In genomic region chrX:134460861-134461218, GRCh38 we compare ENCODE assay signal across 8 cellular contexts. TPM values are rescaled to one million over a fixed set of nuclear protein-coding genes. Genes with fewer than 3 reads are reported as not detected.
DNase-seq lines count a peak whose midpoint lies in the region; ATAC-seq and TF ChIP-seq lines count a peak whose summit lies in the region.

No MANE protein-coding gene starts in this region.

- TF ChIP-seq CTCF in WERI-Rb-1 (IDR thresholded peaks at IDR 0.05; ENCODE audit: low read depth, low read length), result no peak
- TF ChIP-seq CTCF in right atrium auricular region (IDR thresholded peaks at IDR 0.05), result no peak
- no peak for TF ChIP-seq CTCF in smooth muscle cell (IDR thresholded peaks at IDR 0.05; ENCODE audit: borderline replicate concordance, insufficient read depth, poor library complexity, severe bottlenecking)

- H3K27ac ChIP-seq in WERI-Rb-1 (peak overlapping the region; percentile 86), right atrium auricular region (no peak overlapping the region), smooth muscle cell (ENCODE audit: low read depth) (no peak overlapping the region)

- peak; percentile 18 for ATAC-seq in HG02623 (IDR thresholded peaks at IDR 0.05; ENCODE audit: unreplicated experiment)

- H3F3A ChIP-seq in smooth muscle cell (ENCODE audit: low read depth), result no peaks in the 10 kb centered on the region

- peak; percentile 25 for DNase-seq in EL
- no peak for DNase-seq in WERI-Rb-1
- no peak for DNase-seq in right atrium auricular region (ENCODE audit: low spot score)
- DNase-seq in smooth muscle cell (lab: John Stamatoyannopoulos, UW; ENCODE audit: unreplicated experiment), result no peak
- DNase-seq in NCI-H1436 treated with DMSO at 0.1 percent for 48 hours (lab: John Stamatoyannopoulos, UW), result no peak
- no peak for DNase-seq in activated effector memory CD4-positive, alpha-beta T cell treated with anti-CD3 and anti-CD28 coated beads, Interleukin-2, amount 50 U/mL, for 16 hours
- DNase-seq in NCI-H345 (lab: John Stamatoyannopoulos, UW), result no peak

- H3K27me3 ChIP-seq in WERI-Rb-1 (ENCODE audit: insufficient read depth, low read depth, severe bottlenecking), result peaks cover 7% of the 10 kb centered on the region
- H3K27me3 ChIP-seq in right atrium auricular region, result no peaks in the 10 kb centered on the region
- H3K27me3 ChIP-seq in smooth muscle cell (ENCODE audit: low read depth), result no peaks in the 10 kb centered on the region

- no peaks in the 10 kb centered on the region for H3K4me1 ChIP-seq in right atrium auricular region
- H3K4me1 ChIP-seq in smooth muscle cell (ENCODE audit: low read depth), result no peaks in the 10 kb centered on the region

- H4K20me1 ChIP-seq in smooth muscle cell (ENCODE audit: low read depth), result no peaks in the 10 kb centered on the region

- peak overlapping the region; percentile 86 for H3K4me2 ChIP-seq in smooth muscle cell

- 36% methylated on average over 9 of the region's 9 CpGs for WGBS in smooth muscle cell (ENCODE audit: low lambda C conversion rate)

- H3K79me2 ChIP-seq in smooth muscle cell (ENCODE audit: low read depth), result peaks cover 3% of the 10 kb centered on the region

- peak overlapping the region; percentile 58 for H2AFZ ChIP-seq in smooth muscle cell (ENCODE audit: low read depth)

- no peak overlapping the region for H3K9ac ChIP-seq in smooth muscle cell (ENCODE audit: low read depth)

- H3K9me3 ChIP-seq in WERI-Rb-1 (ENCODE audit: severe bottlenecking) (peaks cover 2% of the 10 kb centered on the region), right atrium auricular region (no peaks in the 10 kb centered on the region), smooth muscle cell (replicated peaks; ENCODE audit: low read depth) (no peaks in the 10 kb centered on the region)

- no peaks in the 10 kb centered on the region for H3K36me3 ChIP-seq in WERI-Rb-1
- H3K36me3 ChIP-seq in right atrium auricular region, result no peaks in the 10 kb centered on the region
- H3K36me3 ChIP-seq in smooth muscle cell (ENCODE audit: low read depth), result no peaks in the 10 kb centered on the region

- H3K4me3 ChIP-seq in WERI-Rb-1 (ENCODE audit: low read depth, low read length), result peak overlapping the region; percentile 57
- H3K4me3 ChIP-seq in right atrium auricular region, result peak overlapping the region; percentile 60 to 66
- peak overlapping the region; percentile 64 for H3K4me3 ChIP-seq in smooth muscle cell

RNA-seq across cellular contexts. Expression of gene HPRT1, which starts 0.9 kb away (rescaled TPM):
- 1 to 10 TPM; 6.6 to 9.6 TPM for total RNA-seq in right atrium auricular region
- 4.2 and 12.6 TPM in 2 replicates for total RNA-seq in smooth muscle cell
- 16.2 and 21.1 TPM in 2 replicates for polyA plus RNA-seq in smooth muscle cell
